ENCODE assay signal across 11 cellular contexts in the genomic region with DNA sequence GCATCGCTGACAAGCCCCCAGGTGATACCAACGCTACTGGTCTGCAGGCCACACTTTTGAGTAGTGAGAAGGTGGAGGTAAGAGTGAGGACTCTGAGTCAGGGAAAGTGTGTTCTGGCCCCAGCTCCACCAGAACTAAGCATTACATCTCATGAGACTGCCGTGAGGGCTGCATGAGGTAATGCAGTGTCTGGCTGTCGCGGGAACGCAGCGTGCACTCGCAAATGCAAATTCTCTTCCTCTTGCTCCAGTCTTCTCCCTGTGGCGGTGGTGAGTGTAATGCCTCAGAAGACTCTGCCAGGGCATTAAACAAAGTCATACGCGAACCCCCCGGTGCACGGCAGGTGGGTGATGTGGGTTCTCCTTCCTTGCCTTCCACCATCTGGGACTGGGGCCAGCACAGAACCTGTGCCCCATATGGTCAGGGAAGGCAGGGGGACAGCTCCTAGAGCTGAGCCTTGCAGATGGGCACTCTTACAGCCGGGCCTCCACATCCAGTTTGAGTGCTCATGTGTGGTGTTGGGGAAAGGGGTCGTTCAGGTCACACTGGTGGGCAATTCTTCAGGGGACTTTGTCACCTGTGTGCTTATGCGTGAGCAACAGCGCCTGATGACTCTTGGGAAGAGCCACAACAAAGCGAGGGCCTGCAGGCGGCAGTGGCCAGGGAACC.
A peak's percentile ranks its signal among the peaks of the same experiment; 100 is the strongest.
DNase-seq lines count a peak whose midpoint lies in the region; ATAC-seq and TF ChIP-seq lines count a peak whose summit lies in the region.
"Had no signal": no experiment of that assay in that cellular context is flagged by ENCODE, and none has a peak within 500 bp of the region (broad histone marks: within the 10 kb centered on the region; RNA-seq: fewer than 3 reads in every experiment).

No MANE protein-coding gene starts in this region.

- no peak overlapping the region for H2AFZ ChIP-seq in hepatocyte

- intact Hi-C loops in CD4-positive, alpha-beta T cell (cut with DNase I, micrococcal nuclease): no loop called here
- intact Hi-C loops in stomach (cut with DNase I; ENCODE audit: low total_unique reads): no loop called here

- no peaks in the 10 kb centered on the region for H3K9me3 ChIP-seq in BE2C
- no peaks in the 10 kb centered on the region for H3K9me3 ChIP-seq in HAP-1
- H3K9me3 ChIP-seq in CD4-positive, alpha-beta T cell (ENCODE audit: control insufficient read depth, low read length): no peaks in the 10 kb centered on the region
- H3K9me3 ChIP-seq in hepatocyte (ENCODE audit: low read depth): no peaks in the 10 kb centered on the region
- no peaks in the 10 kb centered on the region for H3K9me3 ChIP-seq in stomach
- H3K9me3 ChIP-seq: heart left ventricle had no signal

- no peak for TF ChIP-seq CTCF in BE2C (IDR thresholded peaks at IDR 0.05; ENCODE audit: low read depth, low read length)
- no peak for TF ChIP-seq CTCF in CD4-positive, alpha-beta T cell (IDR thresholded peaks at IDR 0.05)
- no peak for TF ChIP-seq CTCF in hepatocyte (IDR thresholded peaks at IDR 0.05; ENCODE audit: poor library complexity)
- no peak for TF ChIP-seq CTCF in stomach (IDR thresholded peaks at IDR 0.05)

- no peaks in the 10 kb centered on the region for H3K36me3 ChIP-seq in BE2C
- no peaks in the 10 kb centered on the region for H3K36me3 ChIP-seq in HAP-1 (replicated peaks)
- H3K36me3 ChIP-seq in hepatocyte (replicated peaks; ENCODE audit: insufficient read depth, low read depth): no peaks in the 10 kb centered on the region
- H3K36me3 ChIP-seq in stomach: no peaks in the 10 kb centered on the region
- H3K36me3 ChIP-seq: heart left ventricle had no signal

- CTCF ChIA-PET in CD4-positive, alpha-beta T cell (lab: Charles Lee): no interaction called here

- H3K4me1 ChIP-seq in BE2C: peaks cover 4% of the 10 kb centered on the region
- no peaks in the 10 kb centered on the region for H3K4me1 ChIP-seq in HAP-1
- peaks cover 11% of the 10 kb centered on the region for H3K4me1 ChIP-seq in hepatocyte (ENCODE audit: insufficient read depth)
- no peaks in the 10 kb centered on the region for H3K4me1 ChIP-seq in stomach

- H4K20me1 ChIP-seq in hepatocyte (ENCODE audit: insufficient read depth, poor library complexity, severe bottlenecking): no peaks in the 10 kb centered on the region

- in situ Hi-C loops in HAP-1 (cut with MboI; ENCODE audit: low sequenced_read_pairs): no loop called here

- TF ChIP-seq EP300 in stomach (IDR thresholded peaks at IDR 0.05): no peak

- H3K27me3 ChIP-seq in BE2C (no peaks in the 10 kb centered on the region), HAP-1 (ENCODE audit: low read depth) (no peaks in the 10 kb centered on the region), hepatocyte (no peaks in the 10 kb centered on the region), stomach (no peaks in the 10 kb centered on the region)
- no peaks in the 10 kb centered on the region for H3K27me3 ChIP-seq in CD4-positive, alpha-beta T cell (ENCODE audit: control insufficient read depth, insufficient read depth, low read length)
- H3K27me3 ChIP-seq: heart left ventricle had no signal

- TF ChIP-seq POLR2A in stomach (IDR thresholded peaks at IDR 0.05): no peak

- no peak overlapping the region for H3K4me3 ChIP-seq in BE2C (ENCODE audit: low read depth, low read length)
- H3K4me3 ChIP-seq in HAP-1: no peak overlapping the region
- H3K4me3 ChIP-seq in hepatocyte: no peak overlapping the region
- no peak overlapping the region for H3K4me3 ChIP-seq in stomach
- H3K4me3 ChIP-seq: heart left ventricle had no signal

- no peak overlapping the region for H3K27ac Mint-ChIP-seq in CD4-positive, alpha-beta T cell
- H3K27ac Mint-ChIP-seq: CD8-positive, alpha-beta memory T cell had no signal

- 94% methylated on average over 19 of the region's 19 CpGs for WGBS in hepatocyte (ENCODE audit: low lambda C conversion rate, missing lambda C conversion rate)
- 85 to 93% (median 91%) methylated on average over 16 to 19 of the region's 19 CpGs for WGBS in stomach, 5 donors

- no peaks in the 10 kb centered on the region for H3K9me2 ChIP-seq in hepatocyte (replicated peaks; ENCODE audit: insufficient read depth)

- H3K27ac ChIP-seq in CD4-positive, alpha-beta T cell (ENCODE audit: low read depth, low read length): no peak overlapping the region
- H3K27ac ChIP-seq in hepatocyte (no peak overlapping the region), stomach (no peak overlapping the region)
- H3K27ac ChIP-seq: heart left ventricle had no signal

- DNase-seq in BE2C (peak; percentile 10), cerebellar cortex (ENCODE audit: low spot score) (peak; percentile 68), HAP-1 (ENCODE audit: low spot score in 2 of 2) (no peak), hepatocyte (ENCODE audit: low spot score) (no peak), stomach (no peak)
- no peak for DNase-seq in CD4-positive, alpha-beta T cell
- DNase-seq: NCI-H446 had no signal

- H3K4me3 Mint-ChIP-seq in CD4-positive, alpha-beta T cell: no peak overlapping the region
- H3K4me3 Mint-ChIP-seq: CD8-positive, alpha-beta memory T cell had no signal

- ATAC-seq in GM18907 (IDR thresholded peaks at IDR 0.05; ENCODE audit: unreplicated experiment) (peak; percentile 77), HG03025 (IDR thresholded peaks at IDR 0.05; ENCODE audit: low FRiP score, unreplicated experiment) (peak; percentile 70)
- ATAC-seq in CD4-positive, alpha-beta T cell (ENCODE audit: poor library complexity): no peak
- ATAC-seq: heart left ventricle had no signal

- no peak overlapping the region for H3K4me2 ChIP-seq in hepatocyte

- H3K36me3 Mint-ChIP-seq in CD4-positive, alpha-beta T cell (ENCODE audit: low read depth): no peaks in the 10 kb centered on the region
- H3K36me3 Mint-ChIP-seq: CD8-positive, alpha-beta memory T cell had no signal

- H3K27me3 Mint-ChIP-seq in CD4-positive, alpha-beta T cell: no peaks in the 10 kb centered on the region
- H3K27me3 Mint-ChIP-seq: CD8-positive, alpha-beta memory T cell had no signal

- POLR2A ChIA-PET in CD4-positive, alpha-beta T cell (lab: Charles Lee): no interaction called here

- no peaks in the 10 kb centered on the region for H3K9me3 Mint-ChIP-seq in CD4-positive, alpha-beta T cell

- no peaks in the 10 kb centered on the region for H3K4me1 Mint-ChIP-seq in CD4-positive, alpha-beta T cell (ENCODE audit: low read depth)
- H3K4me1 Mint-ChIP-seq: CD8-positive, alpha-beta memory T cell had no signal

- H3K79me2 ChIP-seq in hepatocyte: no peaks in the 10 kb centered on the region

Comparison
In these comparisons a context has a peak if more than half of its experiments do, and no peak if none do; other contexts are left out.
1. DNase-seq: peak in BE2C (single experiment) and cerebellar cortex (single experiment); none in HAP-1 (0 of 2), CD4-positive, alpha-beta T cell (0 of 10), hepatocyte (single experiment) and stomach (single experiment).